In the genomic region with DNA sequence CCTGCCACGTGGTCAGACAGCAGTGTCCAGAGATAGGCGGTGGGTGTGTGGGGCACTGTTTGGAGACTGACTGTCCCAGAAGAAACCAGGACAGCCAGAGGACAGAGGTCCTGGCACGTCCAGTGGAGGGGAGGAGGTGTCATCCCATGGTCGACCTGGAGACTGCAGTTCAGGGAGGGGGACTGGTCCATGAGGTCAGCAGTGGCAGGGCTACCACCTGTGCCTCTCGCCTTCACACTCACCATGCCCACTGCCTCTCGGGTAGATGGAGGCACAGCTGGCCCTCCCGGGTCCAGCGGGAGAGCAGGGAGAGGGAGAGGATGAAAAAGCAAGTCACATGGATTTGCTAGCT, we compare ENCODE assay signal across 18 cellular contexts. TPM values are rescaled to one million over a fixed set of nuclear protein-coding genes. Genes with fewer than 3 reads are reported as not detected.
"Had no signal": no experiment of that assay in that cellular context is flagged by ENCODE, and none has a peak within 500 bp of the region (broad histone marks: within the 10 kb centered on the region; RNA-seq: fewer than 3 reads in every experiment).

No MANE protein-coding gene starts in this region.

- H3K36me3 ChIP-seq: prostate gland, sigmoid colon, stomach had no signal

- H3K4me3 ChIP-seq: body of pancreas, prostate gland, sigmoid colon, stomach had no signal

- H3K27ac Mint-ChIP-seq: activated CD4-positive, alpha-beta T cell treated with anti-CD3 and anti-CD28 coated beads, Interleukin-2, amount 10 ng/mL, durations not matched to agents 24 days and 14 days; activated naive CD8-positive, alpha-beta T cell treated with anti-CD3 and anti-CD28 coated beads for 36 hours; effector memory CD8-positive, alpha-beta T cell; nephron; T-helper 17 cell; WTC11 had no signal

- H3K4me1 Mint-ChIP-seq: activated CD4-positive, alpha-beta T cell treated with anti-CD3 and anti-CD28 coated beads, Interleukin-2, amount 10 ng/mL, durations not matched to agents 24 days and 14 days; activated naive CD8-positive, alpha-beta T cell treated with anti-CD3 and anti-CD28 coated beads for 36 hours had no signal

- DNase-seq: activated CD4-positive, alpha-beta T cell treated with anti-CD3 and anti-CD28 coated beads, Interleukin-2, amount 10 ng/mL, durations not matched to agents 24 days and 14 days; activated CD8-positive, alpha-beta memory T cell treated with anti-CD3 and anti-CD28 coated beads for 24 hours; activated gamma-delta T cell; activated naive CD8-positive, alpha-beta T cell treated with anti-CD3 and anti-CD28 coated beads for 36 hours; amygdala; body of pancreas; effector memory CD8-positive, alpha-beta T cell; foreskin keratinocyte; glutamatergic neuron; hypothalamus; mesendoderm; stimulated activated CD4-positive, alpha-beta T cell treated with anti-CD3 and anti-CD28 coated beads, Interleukin-2, amount 100 ng/mL, for 24 hours; T-helper 17 cell had no signal

- H3K4me1 ChIP-seq: body of pancreas, foreskin keratinocyte, prostate gland, sigmoid colon had no signal

- ATAC-seq: effector memory CD8-positive, alpha-beta T cell; foreskin keratinocyte; T-helper 17 cell; WTC11 had no signal

- H3K9me3 ChIP-seq: body of pancreas, prostate gland, sigmoid colon, stomach had no signal

- H3K27me3 Mint-ChIP-seq: activated CD4-positive, alpha-beta T cell treated with anti-CD3 and anti-CD28 coated beads, Interleukin-2, amount 10 ng/mL, durations not matched to agents 24 days and 14 days had no signal

- H3K4me3 Mint-ChIP-seq: activated CD4-positive, alpha-beta T cell treated with anti-CD3 and anti-CD28 coated beads, Interleukin-2, amount 10 ng/mL, durations not matched to agents 24 days and 14 days; activated naive CD8-positive, alpha-beta T cell treated with anti-CD3 and anti-CD28 coated beads for 36 hours; effector memory CD8-positive, alpha-beta T cell; nephron; T-helper 17 cell; WTC11 had no signal

- H3K27me3 ChIP-seq: body of pancreas had no signal

- H3K9me3 Mint-ChIP-seq: activated CD4-positive, alpha-beta T cell treated with anti-CD3 and anti-CD28 coated beads, Interleukin-2, amount 10 ng/mL, durations not matched to agents 24 days and 14 days; activated naive CD8-positive, alpha-beta T cell treated with anti-CD3 and anti-CD28 coated beads for 36 hours; effector memory CD8-positive, alpha-beta T cell; nephron; WTC11 had no signal

- H3K36me3 Mint-ChIP-seq: activated naive CD8-positive, alpha-beta T cell treated with anti-CD3 and anti-CD28 coated beads for 36 hours; WTC11 had no signal

- H3K27ac ChIP-seq: body of pancreas, foreskin keratinocyte, prostate gland, sigmoid colon, stomach had no signal

RNA-seq across cellular contexts. Expression of a gene that starts 53.9 kb away (rescaled TPM):
- total RNA-seq: activated CD4-positive, alpha-beta T cell treated with anti-CD3 and anti-CD28 coated beads, Interleukin-2, amount 10 ng/mL, durations not matched to agents 24 days and 14 days; activated naive CD8-positive, alpha-beta T cell treated with anti-CD3 and anti-CD28 coated beads for 36 hours; foreskin keratinocyte; T-helper 17 cell had no signal
- polyA plus RNA-seq: foreskin keratinocyte had no signal
